In genomic region chr9:72473474-72474241, GRCh38 we compare ENCODE assay signal across 9 cellular contexts. TPM values are rescaled to one million over a fixed set of nuclear protein-coding genes. Genes with fewer than 3 reads are reported as not detected.
DNase-seq lines count a peak whose midpoint lies in the region; ATAC-seq and TF ChIP-seq lines count a peak whose summit lies in the region.
"Had no signal": no experiment of that assay in that cellular context is flagged by ENCODE, and none has a peak within 500 bp of the region (broad histone marks: within the 10 kb centered on the region; RNA-seq: fewer than 3 reads in every experiment).

No MANE protein-coding gene starts in this region.

- no peaks in the 10 kb centered on the region for H3K36me3 ChIP-seq in hepatocyte (replicated peaks; ENCODE audit: insufficient read depth, low read depth)

- peaks cover 0 to 7% (median 0%) of the 10 kb centered on the region in 9 donors for H3K9me3 Mint-ChIP-seq in naive thymus-derived CD8-positive, alpha-beta T cell
- H3K9me3 Mint-ChIP-seq: naive B cell had no signal

- H3K79me2 ChIP-seq in hepatocyte: no peaks in the 10 kb centered on the region

- no peak overlapping the region for H2AFZ ChIP-seq in hepatocyte

- H3K9me3 ChIP-seq in hepatocyte (ENCODE audit: low read depth): no peaks in the 10 kb centered on the region

- no peak for TF ChIP-seq CTCF in GM13976 (IDR thresholded peaks at IDR 0.05; ENCODE audit: borderline replicate concordance, control extremely low read depth, extremely low read depth, insufficient read depth, missing control alignments)
- no peak for TF ChIP-seq CTCF in hepatocyte (IDR thresholded peaks at IDR 0.05; ENCODE audit: poor library complexity)

- no peaks in the 10 kb centered on the region for H3K27me3 Mint-ChIP-seq in naive thymus-derived CD8-positive, alpha-beta T cell

- H3K9me2 ChIP-seq in hepatocyte (replicated peaks; ENCODE audit: insufficient read depth): no peaks in the 10 kb centered on the region

- H3K4me3 Mint-ChIP-seq in naive thymus-derived CD8-positive, alpha-beta T cell: peak overlapping the region in 1 of 10 donors; percentile 31
- H3K4me3 Mint-ChIP-seq: naive B cell had no signal

- no peak overlapping the region for H3K4me3 ChIP-seq in hepatocyte

- peaks cover 7 to 31% (median 14%) of the 10 kb centered on the region in 4 donors for H3K4me1 Mint-ChIP-seq in naive thymus-derived CD8-positive, alpha-beta T cell

- peak overlapping the region; percentile 6 for H3K4me2 ChIP-seq in hepatocyte

- ATAC-seq in GM21529 (IDR thresholded peaks at IDR 0.05; ENCODE audit: unreplicated experiment) (peak; percentile 90), HG03565 (IDR thresholded peaks at IDR 0.05; ENCODE audit: unreplicated experiment) (peak; percentile 74)
- ATAC-seq in naive thymus-derived CD8-positive, alpha-beta T cell: no peak

- peak overlapping the region in 2 of 10 donors; percentile 44 to 93 for H3K27ac Mint-ChIP-seq in naive thymus-derived CD8-positive, alpha-beta T cell
- H3K27ac Mint-ChIP-seq: naive B cell had no signal

- no peaks in the 10 kb centered on the region for H3K36me3 Mint-ChIP-seq in naive thymus-derived CD8-positive, alpha-beta T cell
- H3K36me3 Mint-ChIP-seq: naive B cell had no signal

- H3K27ac ChIP-seq in hepatocyte: peak overlapping the region; percentile 89

- no peaks in the 10 kb centered on the region for H4K20me1 ChIP-seq in hepatocyte (ENCODE audit: insufficient read depth, poor library complexity, severe bottlenecking)

- peaks cover 34% of the 10 kb centered on the region for H3K4me1 ChIP-seq in hepatocyte (ENCODE audit: insufficient read depth)

- POLR2A ChIA-PET in naive thymus-derived CD8-positive, alpha-beta T cell (lab: Charles Lee): no interaction called here

- no peaks in the 10 kb centered on the region for H3K27me3 ChIP-seq in hepatocyte

- in situ Hi-C loops in GM13976 (cut with MboI; ENCODE audit: low sequenced_read_pairs, unreplicated experiment): no loop called here

- DNase-seq in GM13976 (ENCODE audit: low spot score): peak; percentile 67
- DNase-seq in hepatocyte (ENCODE audit: low spot score): no peak
- no peak for DNase-seq in H4 (ENCODE audit: low spot score)
- no peak for DNase-seq in NCI-H774 (lab: John Stamatoyannopoulos, UW)
- DNase-seq in NCI-H345 (lab: John Stamatoyannopoulos, UW): no peak
- no peak for DNase-seq in naive thymus-derived CD8-positive, alpha-beta T cell
- DNase-seq: naive B cell had no signal

RNA-seq across cellular contexts. Expression of gene TMC1, which starts 47.8 kb away (rescaled TPM):
- total RNA-seq in hepatocyte: 0.20 TPM in 1 of 2 replicates, not detected in the other
- polyA plus RNA-seq in hepatocyte: 0.23 TPM in 1 of 2 replicates, not detected in the other
- total RNA-seq in H4 (2014; rRNA removed; shearing (Covaris generic)): not detected in 2 replicates
- total RNA-seq in naive thymus-derived CD8-positive, alpha-beta T cell: not detected
- polyA plus RNA-seq in naive thymus-derived CD8-positive, alpha-beta T cell: not detected

Comparison
In these comparisons a context has a peak if more than half of its experiments do, and no peak if none do; other contexts are left out.
1. ATAC-seq: peak in GM21529 (single experiment) and HG03565 (single experiment); none in naive thymus-derived CD8-positive, alpha-beta T cell (0 of 2).